In genomic region chr19:50486823-50487515, GRCh38 we compare ENCODE assay signal across 10 cellular contexts. TPM values are rescaled to one million over a fixed set of nuclear protein-coding genes. Genes with fewer than 3 reads are reported as not detected.
DNase-seq lines count a peak whose midpoint lies in the region; ATAC-seq and TF ChIP-seq lines count a peak whose summit lies in the region.
"Had no signal": no experiment of that assay in that cellular context is flagged by ENCODE, and none has a peak within 500 bp of the region (broad histone marks: within the 10 kb centered on the region; RNA-seq: fewer than 3 reads in every experiment).

No MANE protein-coding gene starts in this region.

- DNase-seq in CD8-positive, alpha-beta memory T cell, result peak in 4 of 5 donors; percentile 27 to 38 (median 34)
- DNase-seq in KBM-7 (peak; percentile 72), fibroblast of pulmonary artery (ENCODE audit: low read depth) (peak; percentile 43), LoVo (ENCODE audit: low spot score) (no peak)
- peak; percentile 59 for DNase-seq in activated CD4-positive, alpha-beta T cell treated with anti-CD3 and anti-CD28 coated beads, Interleukin-2, amount 50 U/mL, for 1 hour
- DNase-seq in stimulated activated CD4-positive, alpha-beta T cell treated with anti-CD3 and anti-CD28 coated beads, Interleukin-1b, Interleukin-23, amount 100 ng/mL, for 24 hours (ENCODE audit: low read depth in 4 of 4, low spot score in 1 of 4), result peak; percentile 29 to 49 (median 42)

- H3K36me3 ChIP-seq in CD8-positive, alpha-beta memory T cell (ENCODE audit: insufficient read depth, low read length), result peaks cover 5% of the 10 kb centered on the region

- POLR2A ChIA-PET in CD8-positive, alpha-beta memory T cell (lab: Charles Lee), result no interaction called here

- H3K4me1 Mint-ChIP-seq in CD8-positive, alpha-beta memory T cell, result peaks cover 15 to 23% (median 16%) of the 10 kb centered on the region in 3 donors

- H3K27ac ChIP-seq in CD8-positive, alpha-beta memory T cell (ENCODE audit: low read depth, low read length), result no peak overlapping the region

- peak; percentile 49 for TF ChIP-seq CTCF in fibroblast of pulmonary artery (IDR thresholded peaks at IDR 0.05; ENCODE audit: low read length, missing control alignments)

- H3K4me3 Mint-ChIP-seq in CD8-positive, alpha-beta memory T cell, result no peak overlapping the region

- peaks cover 6% of the 10 kb centered on the region for H3K4me1 ChIP-seq in CD8-positive, alpha-beta memory T cell (ENCODE audit: insufficient read depth, low read length)

- peaks cover 4 to 33% (median 5%) of the 10 kb centered on the region in 3 donors for H3K36me3 Mint-ChIP-seq in CD8-positive, alpha-beta memory T cell

- H3K9me3 Mint-ChIP-seq in CD8-positive, alpha-beta memory T cell, result no peaks in the 10 kb centered on the region
- H3K9me3 Mint-ChIP-seq: IgD-negative memory B cell had no signal

- CTCF ChIA-PET in CD8-positive, alpha-beta memory T cell (lab: Charles Lee), result no interaction called here

- no peaks in the 10 kb centered on the region for H3K27me3 ChIP-seq in CD8-positive, alpha-beta memory T cell (ENCODE audit: insufficient read depth, low read length, poor library complexity, severe bottlenecking)

- no peaks in the 10 kb centered on the region for H3K27me3 Mint-ChIP-seq in CD8-positive, alpha-beta memory T cell
- H3K27me3 Mint-ChIP-seq: IgD-negative memory B cell had no signal

- peak overlapping the region in 1 of 8 donors; percentile 60 for H3K27ac Mint-ChIP-seq in CD8-positive, alpha-beta memory T cell

- in situ Hi-C loops in KBM-7 (cut with MboI; ENCODE audit: low pct_unique_long_range_greater_than_20kb, low sequenced_read_pairs), result no loop called here

- no peaks in the 10 kb centered on the region for H3K9me3 ChIP-seq in CD8-positive, alpha-beta memory T cell (ENCODE audit: low read length)
- H3K9me3 ChIP-seq: left lung had no signal

- no peak overlapping the region for H3K4me3 ChIP-seq in CD8-positive, alpha-beta memory T cell (ENCODE audit: low read length)
- H3K4me3 ChIP-seq in fibroblast of pulmonary artery (replicated peaks; ENCODE audit: low read depth, low read length), result no peak overlapping the region
- H3K4me3 ChIP-seq: left lung had no signal

- no peak for ATAC-seq in GM18909 (IDR thresholded peaks at IDR 0.05; ENCODE audit: poor library complexity, unreplicated experiment)
- no peak for ATAC-seq in HG03565 (IDR thresholded peaks at IDR 0.05; ENCODE audit: unreplicated experiment)
- ATAC-seq: left lung had no signal

RNA-seq across cellular contexts. Expression of gene GARIN5A, which starts 10.3 kb away (rescaled TPM):
- under 1 TPM; 0.57 to 0.97 TPM for total RNA-seq in CD8-positive, alpha-beta memory T cell
- polyA plus RNA-seq in CD8-positive, alpha-beta memory T cell, result 0.33 TPM

RNA-seq across cellular contexts. Expression of gene EMC10, which starts 10.7 kb away (rescaled TPM):
- total RNA-seq in CD8-positive, alpha-beta memory T cell, result 10 to 100 TPM; 74.7 to 74.8 TPM
- 11.4 TPM for polyA plus RNA-seq in CD8-positive, alpha-beta memory T cell

RNA-seq across cellular contexts. Expression of gene JOSD2, which starts 24.0 kb away (rescaled TPM):
- 10 to 100 TPM; 47.4 to 50.9 TPM for total RNA-seq in CD8-positive, alpha-beta memory T cell
- 28.4 TPM for polyA plus RNA-seq in CD8-positive, alpha-beta memory T cell

RNA-seq across cellular contexts. Expression of gene ASPDH, which starts 26.7 kb away (rescaled TPM):
- not detected for total RNA-seq in CD8-positive, alpha-beta memory T cell
- polyA plus RNA-seq in CD8-positive, alpha-beta memory T cell, result not detected
- total RNA-seq: left lung had no signal
- polyA plus RNA-seq: IgD-negative memory B cell had no signal

RNA-seq across cellular contexts. Expression of gene MYBPC2, which starts 54.3 kb away (rescaled TPM):
- total RNA-seq in CD8-positive, alpha-beta memory T cell, result under 1 TPM; 0.07 to 0.24 TPM
- not detected for polyA plus RNA-seq in CD8-positive, alpha-beta memory T cell
